Comparison of ENCODE assay signal across 8 cellular contexts in genomic region chr3:9951962-9952805, GRCh38. TPM values are rescaled to one million over a fixed set of nuclear protein-coding genes. Genes with fewer than 3 reads are reported as not detected.
DNase-seq lines count a peak whose midpoint lies in the region; ATAC-seq, FAIRE-seq and TF ChIP-seq lines count a peak whose summit lies in the region.

PRRT3 (minus strand) TSS chr3:9952408; CDS start chr3:9950115, 2,293 bp downstream.

- peaks cover 4% of the 10 kb centered on the region for H3K36me3 Mint-ChIP-seq in activated T-helper 2 cell treated with anti-CD3 and anti-CD28 coated beads, Interferon-gamma antibody, Interleukin-2, Interleukin-4, amounts not matched to agents 10 μg/mL and 5 μg/mL and 100 μg/mL, durations not matched to agents 14 hours and 24 hours and 36 hours (ENCODE audit: low read depth)

- H3K4me3 Mint-ChIP-seq in activated T-helper 2 cell treated with anti-CD3 and anti-CD28 coated beads, Interferon-gamma antibody, Interleukin-2, Interleukin-4, amounts not matched to agents 10 μg/mL and 5 μg/mL and 100 μg/mL, durations not matched to agents 14 hours and 24 hours and 36 hours (ENCODE audit: low read depth): peak within 1 kb of the TSS; percentile 87

- TF ChIP-seq CTCF in 22Rv1 (IDR thresholded peaks at IDR 0.05): no peak
- TF ChIP-seq CTCF in fibroblast of the aortic adventitia (IDR thresholded peaks at IDR 0.05; ENCODE audit: insufficient read depth, low read length): no peak
- TF ChIP-seq CTCF in pancreas (IDR thresholded peaks at IDR 0.05): no peak

- no peak for FAIRE-seq in pancreas (lab: Jason Lieb, UNC)

- H3K9me3 Mint-ChIP-seq in activated T-helper 2 cell treated with anti-CD3 and anti-CD28 coated beads, Interferon-gamma antibody, Interleukin-2, Interleukin-4, amounts not matched to agents 10 μg/mL and 5 μg/mL and 100 μg/mL, durations not matched to agents 14 hours and 24 hours and 36 hours: no peaks in the 10 kb centered on the region

- no peaks in the 10 kb centered on the region for H3K27me3 ChIP-seq in pancreas

- intact Hi-C loops in activated T-helper 2 cell treated with anti-CD3 and anti-CD28 coated beads, Interferon-gamma antibody, Interleukin-2, Interleukin-4, amounts not matched to agents 10 μg/mL and 5 μg/mL and 100 μg/mL, durations not matched to agents 14 hours and 24 hours and 36 hours (cut with micrococcal nuclease): loop anchor here (5.0 kb wide), 1 partner anchor 110 kb away; the partner anchor contains the start of gene RPUSD3
- intact Hi-C loops in pancreas (cut with DNase I): no loop called here

- 7 to 13% methylated on average over 41 to 52 of the region's 52 CpGs for WGBS in pancreas, 2 donors

- H3K27ac Mint-ChIP-seq in activated T-helper 2 cell treated with anti-CD3 and anti-CD28 coated beads, Interferon-gamma antibody, Interleukin-2, Interleukin-4, amounts not matched to agents 10 μg/mL and 5 μg/mL and 100 μg/mL, durations not matched to agents 14 hours and 24 hours and 36 hours: peak within 1 kb of the TSS; percentile 49

- peak; percentile 38 for TF ChIP-seq POLR2A in GM15510 (IDR thresholded peaks at IDR 0.05; ENCODE audit: borderline replicate concordance, extremely low read depth, insufficient read length)

- ATAC-seq in HG02884 (IDR thresholded peaks at IDR 0.05; ENCODE audit: unreplicated experiment) (peak; percentile 64), pancreas (peak in 3 of 4 donors; percentile 51 to 72 (median 61))

- H3K9me3 ChIP-seq in pancreas: no peaks in the 10 kb centered on the region

- no peaks in the 10 kb centered on the region for H3K27me3 Mint-ChIP-seq in activated T-helper 2 cell treated with anti-CD3 and anti-CD28 coated beads, Interferon-gamma antibody, Interleukin-2, Interleukin-4, amounts not matched to agents 10 μg/mL and 5 μg/mL and 100 μg/mL, durations not matched to agents 14 hours and 24 hours and 36 hours (ENCODE audit: low read depth)

- H3K4me1 Mint-ChIP-seq in activated T-helper 2 cell treated with anti-CD3 and anti-CD28 coated beads, Interferon-gamma antibody, Interleukin-2, Interleukin-4, amounts not matched to agents 10 μg/mL and 5 μg/mL and 100 μg/mL, durations not matched to agents 14 hours and 24 hours and 36 hours (ENCODE audit: low read depth): peaks cover 12% of the 10 kb centered on the region

- peaks cover 0 to 5% (median 0%) of the 10 kb centered on the region in 3 donors for H3K4me1 ChIP-seq in pancreas

- H3K36me3 ChIP-seq in pancreas: peaks cover 0 to 8% (median 0%) of the 10 kb centered on the region in 3 donors

- H3K4me3 ChIP-seq in fibroblast of the aortic adventitia (ENCODE audit: low read depth, low read length) (peak within 1 kb of the TSS; percentile 76), pancreas (peak within 1 kb of the TSS; percentile 4 to 40 (median 28))

- DNase-seq in NOMO-1 treated with dmso at 0.1 percent for 144 hours (lab: John Stamatoyannopoulos, UW; ENCODE audit: unreplicated experiment) (peak; percentile 22), fibroblast of the aortic adventitia (ENCODE audit: low read depth) (peak; percentile 27), pancreas (peak in 3 of 6 donors; percentile 33 to 72 (median 69)), NCI-H2107 treated with DMSO at 0.1 percent for 48 hours (lab: John Stamatoyannopoulos, UW; ENCODE audit: unreplicated experiment) (no peak)
- DNase-seq in activated T-helper 2 cell treated with anti-CD3 and anti-CD28 coated beads, Interferon-gamma antibody, Interleukin-2, Interleukin-4, amounts not matched to agents 10 μg/mL and 5 μg/mL and 100 μg/mL, durations not matched to agents 14 hours and 24 hours and 36 hours (ENCODE audit: low spot score): peak; percentile 43

- H3K27ac ChIP-seq in 22Rv1 (peak within 1 kb of the TSS; percentile 47), pancreas (no peak within 1 kb of the TSS)

RNA-seq across cellular contexts. Expression of gene PRRT3, which starts in this region (rescaled TPM):
- total RNA-seq in activated T-helper 2 cell treated with anti-CD3 and anti-CD28 coated beads, Interferon-gamma antibody, Interleukin-2, Interleukin-4, amounts not matched to agents 10 μg/mL and 5 μg/mL and 100 μg/mL, durations not matched to agents 14 hours and 24 hours and 36 hours: 10.7 and 11.3 TPM in 2 replicates
- 4.2 and 5.5 TPM in 2 replicates for total RNA-seq in fibroblast of the aortic adventitia (ENCODE audit: low replicate concordance)
- total RNA-seq in pancreas: 1 to 10 TPM; 1.2 to 2.1 (median 1.9) TPM
- 1 to 10 TPM; 2.5 to 5.1 TPM for polyA plus RNA-seq in pancreas
